Comparison of ENCODE assay signal across 2 cellular contexts in the genomic region with DNA sequence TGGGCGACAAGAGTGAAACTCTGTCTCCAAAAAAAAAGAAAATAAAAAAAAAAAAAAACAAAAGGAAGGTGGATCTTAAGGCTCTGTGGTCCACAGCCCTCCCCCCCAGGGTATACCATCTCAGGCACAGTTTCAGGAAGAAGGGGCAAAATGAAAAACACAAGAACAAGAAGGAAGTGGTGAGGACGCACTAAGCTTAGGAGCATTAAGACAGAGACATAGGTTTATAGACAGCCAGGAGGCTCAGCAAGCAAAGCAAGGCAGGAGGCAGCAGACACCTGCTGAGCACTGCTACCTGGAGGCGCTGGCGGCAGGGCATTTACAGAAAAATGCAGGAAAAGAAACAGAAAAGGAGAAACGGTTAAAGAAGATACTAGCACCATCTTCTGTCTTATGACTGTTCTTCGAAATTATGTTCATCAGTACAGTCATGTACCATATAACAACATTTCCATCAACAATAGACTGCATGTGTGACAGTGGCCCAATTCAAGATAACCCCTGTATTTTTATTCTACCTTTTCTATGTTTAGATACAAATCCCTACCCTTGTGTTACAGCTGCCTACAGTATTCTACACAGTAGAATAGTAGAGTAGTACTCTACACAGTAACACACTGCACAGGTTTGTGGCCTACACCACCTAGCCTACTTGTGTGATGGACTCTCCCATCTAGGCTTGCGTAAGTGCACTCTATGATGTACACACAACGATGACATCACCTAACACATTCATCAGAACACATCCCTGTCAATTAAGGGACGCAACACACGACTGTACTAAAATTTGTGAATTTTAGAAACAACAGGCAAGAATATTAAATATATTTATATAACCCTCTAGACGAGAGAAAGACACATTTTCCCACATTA.
A peak's percentile ranks its signal among the peaks of the same experiment; 100 is the strongest.
TF ChIP-seq lines count a peak whose summit lies in the region.

No MANE protein-coding gene starts in this region.

TF ChIP-seq in GM23338, 12 proteins besides CTCF, POLR2A, EP300 and RAD21 (continued from another document):
- TF ChIP-seq, protein P1, sequence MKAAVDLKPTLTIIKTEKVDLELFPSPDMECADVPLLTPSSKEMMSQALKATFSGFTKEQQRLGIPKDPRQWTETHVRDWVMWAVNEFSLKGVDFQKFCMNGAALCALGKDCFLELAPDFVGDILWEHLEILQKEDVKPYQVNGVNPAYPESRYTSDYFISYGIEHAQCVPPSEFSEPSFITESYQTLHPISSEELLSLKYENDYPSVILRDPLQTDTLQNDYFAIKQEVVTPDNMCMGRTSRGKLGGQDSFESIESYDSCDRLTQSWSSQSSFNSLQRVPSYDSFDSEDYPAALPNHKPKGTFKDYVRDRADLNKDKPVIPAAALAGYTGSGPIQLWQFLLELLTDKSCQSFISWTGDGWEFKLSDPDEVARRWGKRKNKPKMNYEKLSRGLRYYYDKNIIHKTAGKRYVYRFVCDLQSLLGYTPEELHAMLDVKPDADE (IDR thresholded peaks at IDR 0.05), result no peak

TF ChIP-seq in K562, 482 proteins besides CTCF, POLR2A, EP300 and RAD21 (continued from another document):
- TF ChIP-seq, protein P2, sequence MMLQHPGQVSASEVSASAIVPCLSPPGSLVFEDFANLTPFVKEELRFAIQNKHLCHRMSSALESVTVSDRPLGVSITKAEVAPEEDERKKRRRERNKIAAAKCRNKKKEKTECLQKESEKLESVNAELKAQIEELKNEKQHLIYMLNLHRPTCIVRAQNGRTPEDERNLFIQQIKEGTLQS (IDR thresholded peaks at IDR 0.05), result peak; percentile 56
- TF ChIP-seq, protein P2 (CRISPR knock-in tag; conservative IDR thresholded peaks at IDR 0.05), result no peak
- no peak for TF ChIP-seq CEBPG (CRISPR knock-in tag; IDR thresholded peaks at IDR 0.05)
- no peak for TF ChIP-seq CEBPG (tag; conservative IDR thresholded peaks at IDR 0.05 in 1 of 2, IDR thresholded peaks at IDR 0.05 in 1 of 2)
- TF ChIP-seq MTA1 (IDR thresholded peaks at IDR 0.05; ENCODE audit: borderline replicate concordance), result no peak
- TF ChIP-seq, protein P3, sequence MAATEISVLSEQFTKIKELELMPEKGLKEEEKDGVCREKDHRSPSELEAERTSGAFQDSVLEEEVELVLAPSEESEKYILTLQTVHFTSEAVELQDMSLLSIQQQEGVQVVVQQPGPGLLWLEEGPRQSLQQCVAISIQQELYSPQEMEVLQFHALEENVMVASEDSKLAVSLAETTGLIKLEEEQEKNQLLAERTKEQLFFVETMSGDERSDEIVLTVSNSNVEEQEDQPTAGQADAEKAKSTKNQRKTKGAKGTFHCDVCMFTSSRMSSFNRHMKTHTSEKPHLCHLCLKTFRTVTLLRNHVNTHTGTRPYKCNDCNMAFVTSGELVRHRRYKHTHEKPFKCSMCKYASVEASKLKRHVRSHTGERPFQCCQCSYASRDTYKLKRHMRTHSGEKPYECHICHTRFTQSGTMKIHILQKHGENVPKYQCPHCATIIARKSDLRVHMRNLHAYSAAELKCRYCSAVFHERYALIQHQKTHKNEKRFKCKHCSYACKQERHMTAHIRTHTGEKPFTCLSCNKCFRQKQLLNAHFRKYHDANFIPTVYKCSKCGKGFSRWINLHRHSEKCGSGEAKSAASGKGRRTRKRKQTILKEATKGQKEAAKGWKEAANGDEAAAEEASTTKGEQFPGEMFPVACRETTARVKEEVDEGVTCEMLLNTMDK (IDR thresholded peaks at IDR 0.05; ENCODE audit: borderline replicate concordance, insufficient read depth, low read depth, low read length, poor library complexity, severe bottlenecking), result no peak
- TF ChIP-seq MTF1 (CRISPR knock-in tag; IDR thresholded peaks at IDR 0.05; ENCODE audit: borderline replicate concordance), result no peak
- 0 out of 2 replicates have a peak, but pooled peaks have one; percentile 12 for TF ChIP-seq ATF7 (IDR thresholded peaks at IDR 0.05)
